13 cellular contexts compared by ENCODE assay signal in genomic region chr2:174635747-174636399, GRCh38. TPM values are rescaled to one million over a fixed set of nuclear protein-coding genes. Genes with fewer than 3 reads are reported as not detected.
DNase-seq lines count a peak whose midpoint lies in the region; ATAC-seq lines count a peak whose summit lies in the region.
"Had no signal": no experiment of that assay in that cellular context is flagged by ENCODE, and none has a peak within 500 bp of the region (broad histone marks: within the 10 kb centered on the region; RNA-seq: fewer than 3 reads in every experiment).

No MANE protein-coding gene starts in this region.

- H3K27me3 Mint-ChIP-seq in stimulated activated naive CD8-positive, alpha-beta T cell treated with anti-CD3 and anti-CD28 coated beads, Interleukin-15, Interleukin-2, amounts not matched to agents 100 ng/mL and 50 ng/mL, for 24 hours = no peaks in the 10 kb centered on the region
- H3K27me3 Mint-ChIP-seq in activated naive CD8-positive, alpha-beta T cell = no peaks in the 10 kb centered on the region

- H2BK5ac ChIP-seq in mesenchymal stem cell (ENCODE audit: low read depth, low read length, poor library complexity, severe bottlenecking) = no peak overlapping the region

- H3K4ac ChIP-seq in mesenchymal stem cell (ENCODE audit: low read depth in 1 of 2, low read length in 2 of 2) = no peak overlapping the region

- H3K4me1 ChIP-seq in mesenchymal stem cell (ENCODE audit: control insufficient read depth, insufficient read depth, low read depth, low read length) = peaks cover 9% of the 10 kb centered on the region

- no peaks in the 10 kb centered on the region for H3K9me3 Mint-ChIP-seq in stimulated activated naive CD8-positive, alpha-beta T cell treated with anti-CD3 and anti-CD28 coated beads, Interleukin-15, Interleukin-2, amounts not matched to agents 100 ng/mL and 50 ng/mL, for 24 hours
- no peaks in the 10 kb centered on the region for H3K9me3 Mint-ChIP-seq in activated naive CD8-positive, alpha-beta T cell (ENCODE audit: low read depth)

- H2AFZ ChIP-seq in mesenchymal stem cell (ENCODE audit: low read depth, low read length) = no peak overlapping the region

- in situ Hi-C loops in G401 (cut with HindIII; ENCODE audit: low sequenced_read_pairs) = no loop called here
- in situ Hi-C loops in KBM-7 (cut with MboI; ENCODE audit: low pct_unique_long_range_greater_than_20kb, low sequenced_read_pairs) = no loop called here

- H3K4me3 ChIP-seq in mesenchymal stem cell (ENCODE audit: insufficient read depth in 1 of 2, low read depth in 1 of 2, low read length in 2 of 2) = no peak overlapping the region
- H3K4me3 ChIP-seq: gastroesophageal sphincter had no signal

- H3K79me1 ChIP-seq in mesenchymal stem cell (replicated peaks; ENCODE audit: low read length, poor library complexity, severe bottlenecking) = peaks cover 11% of the 10 kb centered on the region

- no peak for ATAC-seq in stimulated activated naive CD8-positive, alpha-beta T cell treated with anti-CD3 and anti-CD28 coated beads, Interleukin-15, Interleukin-2, amounts not matched to agents 100 U/mL and 50 U/mL, for 24 hours
- ATAC-seq in HG03442 (IDR thresholded peaks at IDR 0.05; ENCODE audit: unreplicated experiment) = no peak
- ATAC-seq: gastroesophageal sphincter, Panc1 had no signal

- peaks cover 0 to 2% of the 10 kb centered on the region in 2 experiments for H3K36me3 ChIP-seq in mesenchymal stem cell (ENCODE audit: control insufficient read depth in 1 of 2, insufficient read depth in 2 of 2, low read depth in 1 of 2, low read length in 2 of 2)
- H3K36me3 ChIP-seq: gastroesophageal sphincter had no signal

- no peak overlapping the region for H2BK15ac ChIP-seq in mesenchymal stem cell (ENCODE audit: low read depth, poor library complexity, severe bottlenecking)

- H3K9me3 ChIP-seq in mesenchymal stem cell (ENCODE audit: control insufficient read depth, low read length) = no peaks in the 10 kb centered on the region
- H3K9me3 ChIP-seq: gastroesophageal sphincter had no signal

- no peaks in the 10 kb centered on the region for H3K27me3 ChIP-seq in mesenchymal stem cell (ENCODE audit: control insufficient read depth in 1 of 2, insufficient read depth in 1 of 2, low read length in 2 of 2)
- H3K27me3 ChIP-seq: gastroesophageal sphincter had no signal

- no peak overlapping the region for H2BK12ac ChIP-seq in mesenchymal stem cell (ENCODE audit: low read length in 2 of 2)

- no peak overlapping the region for H3K27ac ChIP-seq in mesenchymal stem cell (ENCODE audit: low read length, poor library complexity, severe bottlenecking)

- peaks cover 30% of the 10 kb centered on the region for H3K36me3 Mint-ChIP-seq in stimulated activated naive CD8-positive, alpha-beta T cell treated with anti-CD3 and anti-CD28 coated beads, Interleukin-15, Interleukin-2, amounts not matched to agents 100 ng/mL and 50 ng/mL, for 24 hours (ENCODE audit: low read depth)
- H3K36me3 Mint-ChIP-seq in activated naive CD8-positive, alpha-beta T cell = peaks cover 11% of the 10 kb centered on the region

- H3K4me1 Mint-ChIP-seq in stimulated activated naive CD8-positive, alpha-beta T cell treated with anti-CD3 and anti-CD28 coated beads, Interleukin-15, Interleukin-2, amounts not matched to agents 100 ng/mL and 50 ng/mL, for 24 hours (ENCODE audit: low read depth) = peaks cover 66% of the 10 kb centered on the region
- peaks cover 67% of the 10 kb centered on the region for H3K4me1 Mint-ChIP-seq in activated naive CD8-positive, alpha-beta T cell (ENCODE audit: low read depth)

- H2BK120ac ChIP-seq in mesenchymal stem cell (ENCODE audit: low read depth, low read length) = no peak overlapping the region

- peak overlapping the region; percentile 46 for H3K9ac ChIP-seq in mesenchymal stem cell (ENCODE audit: low read length)

- no peak overlapping the region for H3K23ac ChIP-seq in mesenchymal stem cell (ENCODE audit: low read length in 2 of 2)

- no peak overlapping the region for H3K4me2 ChIP-seq in mesenchymal stem cell (ENCODE audit: low read length, poor library complexity, severe bottlenecking)

- H4K91ac ChIP-seq in mesenchymal stem cell (ENCODE audit: low read length) = no peak overlapping the region

- 100% methylated on average over 2 of the region's 3 CpGs for WGBS in mesenchymal stem cell

- DNase-seq in stimulated activated naive CD8-positive, alpha-beta T cell treated with anti-CD3 and anti-CD28 coated beads, Interleukin-15, Interleukin-2, amounts not matched to agents 100 U/mL and 50 U/mL, for 24 hours = no peak
- DNase-seq in mesenchymal stem cell (no peak), G401 (ENCODE audit: low spot score) (no peak), ecto neural progenitor cell (ENCODE audit: low spot score) (no peak), KBM-7 (no peak)
- DNase-seq: AML-193; NCI-H2081 treated with DMSO at 0.1 percent for 48 hours; stimulated activated CD8-positive, alpha-beta memory T cell treated with anti-CD3 and anti-CD28 coated beads, Interleukin-4, amount 100 ng/mL, for 48 hours had no signal

- peak overlapping the region; percentile 95 for H3K27ac Mint-ChIP-seq in stimulated activated naive CD8-positive, alpha-beta T cell treated with anti-CD3 and anti-CD28 coated beads, Interleukin-15, Interleukin-2, amounts not matched to agents 100 ng/mL and 50 ng/mL, for 24 hours
- H3K27ac Mint-ChIP-seq in activated naive CD8-positive, alpha-beta T cell = peak overlapping the region; percentile 99

- peak overlapping the region; percentile 88 for H3K4me3 Mint-ChIP-seq in stimulated activated naive CD8-positive, alpha-beta T cell treated with anti-CD3 and anti-CD28 coated beads, Interleukin-15, Interleukin-2, amounts not matched to agents 100 ng/mL and 50 ng/mL, for 24 hours
- peak overlapping the region; percentile 44 for H3K4me3 Mint-ChIP-seq in activated naive CD8-positive, alpha-beta T cell

- H2AK5ac ChIP-seq in mesenchymal stem cell (ENCODE audit: low read length, severe bottlenecking) = no peak overlapping the region

- no peak overlapping the region for H3K18ac ChIP-seq in mesenchymal stem cell (ENCODE audit: low read depth in 1 of 2, low read length in 2 of 2)

- H4K8ac ChIP-seq in mesenchymal stem cell (ENCODE audit: low read length) = no peak overlapping the region

- no peak overlapping the region for H3K14ac ChIP-seq in mesenchymal stem cell (ENCODE audit: low read length in 2 of 2)

RNA-seq across cellular contexts. Expression of gene WIPF1, which starts 38.3 kb away (rescaled TPM):
- 52.6 TPM for polyA plus RNA-seq in mesenchymal stem cell (2013, experiment 1 of 2)
- 53.6 TPM for polyA plus RNA-seq in mesenchymal stem cell (2013, experiment 2 of 2)
- not detected in 2 replicates for total RNA-seq in G401 (2014; rRNA removed; shearing (Covaris generic))
